21 cellular contexts compared by ENCODE assay signal in the genomic region with DNA sequence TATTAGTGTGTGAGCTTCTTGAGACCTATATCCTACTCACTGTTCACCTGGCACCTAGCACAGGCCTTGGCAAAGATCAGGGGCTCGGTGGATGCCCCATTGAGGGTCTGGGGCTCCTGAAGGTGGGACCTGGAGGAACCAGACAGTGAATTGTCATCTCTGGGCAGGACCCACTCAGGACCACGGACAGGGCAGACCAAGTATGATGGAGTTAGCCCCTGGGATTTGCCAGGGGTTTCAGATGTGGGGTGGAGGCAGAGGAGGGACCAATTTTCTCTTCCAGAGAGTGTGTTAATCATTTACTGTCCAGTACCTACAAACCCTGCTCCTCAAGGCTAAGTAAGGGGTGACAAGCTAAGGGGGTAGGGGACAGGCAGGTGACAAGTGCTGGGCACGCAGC. TPM values are rescaled to one million over a fixed set of nuclear protein-coding genes. Genes with fewer than 3 reads are reported as not detected.
DNase-seq lines count a peak whose midpoint lies in the region; ATAC-seq and TF ChIP-seq lines count a peak whose summit lies in the region.
"Had no signal": no experiment of that assay in that cellular context is flagged by ENCODE, and none has a peak within 500 bp of the region (broad histone marks: within the 10 kb centered on the region; RNA-seq: fewer than 3 reads in every experiment).

No MANE protein-coding gene starts in this region.

- no peak for ATAC-seq in GM23338
- no peak for ATAC-seq in GM18498 (IDR thresholded peaks at IDR 0.05; ENCODE audit: unreplicated experiment)
- ATAC-seq: A549 had no signal

- H3K9me3 Mint-ChIP-seq in GM23338 (no peaks in the 10 kb centered on the region), Calu3 (ENCODE audit: low read depth, unreplicated experiment) (no peaks in the 10 kb centered on the region)
- H3K9me3 Mint-ChIP-seq: CD4-positive, alpha-beta T cell; CD8-positive, alpha-beta memory T cell had no signal

- POLR2A ChIA-PET in HEK293 (lab: Yijun Ruan, JAX): no interaction called here

- H3K4me1 Mint-ChIP-seq in GM23338: peaks cover 3% of the 10 kb centered on the region; the same call in 2 of the 3 replicates
- H3K4me1 Mint-ChIP-seq in Calu3 (ENCODE audit: low read depth, unreplicated experiment): peaks cover 8% of the 10 kb centered on the region
- H3K4me1 Mint-ChIP-seq: CD8-positive, alpha-beta memory T cell had no signal

- intact Hi-C loops in Calu3 (cut with micrococcal nuclease; ENCODE audit: unreplicated experiment): no loop called here

- H3F3A ChIP-seq in GM23338 (replicated peaks; ENCODE audit: low read depth): no peaks in the 10 kb centered on the region

- no peak for TF ChIP-seq CTCF in GM23338 (conservative IDR thresholded peaks at IDR 0.05; ENCODE audit: low read depth in 2 of 2)
- no peak for TF ChIP-seq CTCF in HEK293 (tag by site-specific recombination; IDR thresholded peaks at IDR 0.05)
- no peak for TF ChIP-seq CTCF in Calu3 (IDR thresholded peaks at IDR 0.05; ENCODE audit: unreplicated experiment)

- H3K27me3 Mint-ChIP-seq in GM23338 (ENCODE audit: insufficient read depth, low read depth, poor library complexity): peaks cover 6% of the 10 kb centered on the region
- peaks cover 36% of the 10 kb centered on the region for H3K27me3 Mint-ChIP-seq in Calu3 (ENCODE audit: unreplicated experiment)

- H3K27me3 ChIP-seq in GM23338 (ENCODE audit: insufficient read depth): no peaks in the 10 kb centered on the region
- H3K27me3 ChIP-seq: BE2C; BLaER1 treated with 17β-estradiol and CSF1 and Interleukin-3, amounts not matched to agents 10 nM and 100 nM had no signal

- BruUV-seq in Calu3 (replicated peaks; lab: Mats Ljungman, UMichigan): no TSS peak

- no peaks in the 10 kb centered on the region for H3K79me2 ChIP-seq in GM23338 (replicated peaks; ENCODE audit: insufficient read depth)

- H3K4me2 ChIP-seq in GM23338: no peak overlapping the region
- H3K4me2 ChIP-seq: A549; BLaER1 treated with 17β-estradiol and CSF1 and Interleukin-3, amounts not matched to agents 10 nM and 100 nM had no signal

- H3K27ac ChIP-seq in GM23338 (ENCODE audit: low read depth) (no peak overlapping the region), HEK293 (ENCODE audit: extremely low read depth, low read depth, low read length) (no peak overlapping the region)
- H3K27ac ChIP-seq: A549; BLaER1 treated with 17β-estradiol and CSF1 and Interleukin-3, amounts not matched to agents 10 nM and 100 nM had no signal

- H3K4me3 ChIP-seq in GM23338 (no peak overlapping the region), HEK293 (ENCODE audit: low read depth, low read length) (no peak overlapping the region)
- H3K4me3 ChIP-seq: A549; BLaER1 treated with 17β-estradiol and CSF1 and Interleukin-3, amounts not matched to agents 10 nM and 100 nM; HAP-1 had no signal

- H2AFZ ChIP-seq in GM23338: no peak overlapping the region

- H3K27ac Mint-ChIP-seq in GM23338 (no peak overlapping the region), Calu3 (ENCODE audit: unreplicated experiment) (no peak overlapping the region)
- H3K27ac Mint-ChIP-seq: CD14-positive monocyte; CD4-positive, alpha-beta T cell; CD8-positive, alpha-beta memory T cell had no signal

- H3K36me3 Mint-ChIP-seq in GM23338 (ENCODE audit: low read depth) (no peaks in the 10 kb centered on the region), Calu3 (ENCODE audit: insufficient read depth, unreplicated experiment) (no peaks in the 10 kb centered on the region)
- H3K36me3 Mint-ChIP-seq: CD14-positive monocyte; CD8-positive, alpha-beta memory T cell had no signal

- H4K20me1 ChIP-seq in GM23338 (replicated peaks; ENCODE audit: insufficient read depth): no peaks in the 10 kb centered on the region
- H4K20me1 ChIP-seq: BLaER1 treated with 17β-estradiol and CSF1 and Interleukin-3, amounts not matched to agents 10 nM and 100 nM had no signal

- CTCF ChIA-PET in HEK293 (lab: Yijun Ruan, JAX): no interaction called here
- CTCF ChIA-PET in Calu3 (lab: Charles Lee): no interaction called here

- H3K9me2 ChIP-seq in GM23338 (ENCODE audit: insufficient read depth): no peaks in the 10 kb centered on the region

- H3K4me3 Mint-ChIP-seq in GM23338 (no peak overlapping the region), Calu3 (ENCODE audit: low read depth, unreplicated experiment) (no peak overlapping the region)
- H3K4me3 Mint-ChIP-seq: CD14-positive monocyte; CD4-positive, alpha-beta T cell; CD8-positive, alpha-beta memory T cell had no signal

- DNase-seq in GM23338 (ENCODE audit: low spot score): no peak
- peak; percentile 2 for DNase-seq in brain pericyte (ENCODE audit: low read depth, low spot score)
- DNase-seq in mesenteric fat pad (ENCODE audit: low spot score): peak; percentile 33
- no peak for DNase-seq in Calu3
- no peak for DNase-seq in DMS79 treated with DMSO at 0.1 percent for 48 hours (lab: John Stamatoyannopoulos, UW)
- no peak for DNase-seq in middle frontal gyrus (ENCODE audit: extremely low spot score, low spot score)
- DNase-seq: 8988T; ACHN; AML-193; BE2C; CD4-positive, alpha-beta T cell; CD8-positive, alpha-beta memory T cell; DMS53; DND-41; GOT3 had no signal

- H3K36me3 ChIP-seq in GM23338 (ENCODE audit: insufficient read depth) (no peaks in the 10 kb centered on the region), HEK293 (ENCODE audit: control insufficient read depth in 2 of 2, insufficient read depth in 1 of 2, low read length in 2 of 2) (no peaks in the 10 kb centered on the region)
- H3K36me3 ChIP-seq: BE2C; BLaER1 treated with 17β-estradiol and CSF1 and Interleukin-3, amounts not matched to agents 10 nM and 100 nM; HAP-1 had no signal

- H3K9me3 ChIP-seq in HEK293 (ENCODE audit: control insufficient read depth, insufficient read depth, low read depth, low read length): no peaks in the 10 kb centered on the region
- H3K9me3 ChIP-seq: A549; BE2C; BLaER1 treated with 17β-estradiol and CSF1 and Interleukin-3, amounts not matched to agents 10 nM and 100 nM; HAP-1 had no signal

- H3K4me1 ChIP-seq in GM23338 (ENCODE audit: insufficient read depth) (no peaks in the 10 kb centered on the region), HEK293 (ENCODE audit: control insufficient read depth, insufficient read depth, low read length) (peaks cover 2% of the 10 kb centered on the region; the same call in 1 of the 2 replicates)
- H3K4me1 ChIP-seq: A549, HAP-1 had no signal

TF ChIP-seq in GM23338, 12 proteins besides CTCF, POLR2A, EP300 and RAD21:
- TF ChIP-seq, protein P1, sequence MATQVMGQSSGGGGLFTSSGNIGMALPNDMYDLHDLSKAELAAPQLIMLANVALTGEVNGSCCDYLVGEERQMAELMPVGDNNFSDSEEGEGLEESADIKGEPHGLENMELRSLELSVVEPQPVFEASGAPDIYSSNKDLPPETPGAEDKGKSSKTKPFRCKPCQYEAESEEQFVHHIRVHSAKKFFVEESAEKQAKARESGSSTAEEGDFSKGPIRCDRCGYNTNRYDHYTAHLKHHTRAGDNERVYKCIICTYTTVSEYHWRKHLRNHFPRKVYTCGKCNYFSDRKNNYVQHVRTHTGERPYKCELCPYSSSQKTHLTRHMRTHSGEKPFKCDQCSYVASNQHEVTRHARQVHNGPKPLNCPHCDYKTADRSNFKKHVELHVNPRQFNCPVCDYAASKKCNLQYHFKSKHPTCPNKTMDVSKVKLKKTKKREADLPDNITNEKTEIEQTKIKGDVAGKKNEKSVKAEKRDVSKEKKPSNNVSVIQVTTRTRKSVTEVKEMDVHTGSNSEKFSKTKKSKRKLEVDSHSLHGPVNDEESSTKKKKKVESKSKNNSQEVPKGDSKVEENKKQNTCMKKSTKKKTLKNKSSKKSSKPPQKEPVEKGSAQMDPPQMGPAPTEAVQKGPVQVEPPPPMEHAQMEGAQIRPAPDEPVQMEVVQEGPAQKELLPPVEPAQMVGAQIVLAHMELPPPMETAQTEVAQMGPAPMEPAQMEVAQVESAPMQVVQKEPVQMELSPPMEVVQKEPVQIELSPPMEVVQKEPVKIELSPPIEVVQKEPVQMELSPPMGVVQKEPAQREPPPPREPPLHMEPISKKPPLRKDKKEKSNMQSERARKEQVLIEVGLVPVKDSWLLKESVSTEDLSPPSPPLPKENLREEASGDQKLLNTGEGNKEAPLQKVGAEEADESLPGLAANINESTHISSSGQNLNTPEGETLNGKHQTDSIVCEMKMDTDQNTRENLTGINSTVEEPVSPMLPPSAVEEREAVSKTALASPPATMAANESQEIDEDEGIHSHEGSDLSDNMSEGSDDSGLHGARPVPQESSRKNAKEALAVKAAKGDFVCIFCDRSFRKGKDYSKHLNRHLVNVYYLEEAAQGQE (IDR thresholded peaks at IDR 0.05; ENCODE audit: unreplicated experiment): peak; percentile 54
- TF ChIP-seq ZNF114 (CRISPR knock-in tag; IDR thresholded peaks at IDR 0.05): no peak

TF ChIP-seq in HEK293, 187 proteins besides CTCF, POLR2A, EP300 and RAD21:
- TF ChIP-seq, protein P1 (tag by site-specific recombination; IDR thresholded peaks at IDR 0.05): peak; percentile 64; the same call in 1 of the 2 replicates
- no peak for TF ChIP-seq ZBTB1 (tag by site-specific recombination; IDR thresholded peaks at IDR 0.05)

RNA-seq across cellular contexts. Expression of gene TBC1D2, which starts 29.3 kb away (rescaled TPM):
- 6.8 and 7.7 TPM in 2 replicates for total RNA-seq in GM23338 (2014; rRNA removed; shearing (Covaris generic))
- polyA plus RNA-seq in GM23338 (2016; fragmentation: Nextera tagmentation; extraction: Ambion mirVana): 3.0 and 3.7 TPM in 2 replicates
- 12.0 TPM for total RNA-seq in mesenteric fat pad
- total RNA-seq in Calu3 (2022): 8.3 TPM in 2 replicates

Comparison
In these comparisons a context has a peak if more than half of its experiments do, and no peak if none do; other contexts are left out.
1. DNase-seq: peak in brain pericyte (single experiment) and mesenteric fat pad (single experiment); none in GM23338 (single experiment), Calu3 (single experiment), DMS79 treated with DMSO at 0.1 percent for 48 hours (single experiment) and middle frontal gyrus (single experiment).